8 cellular contexts compared by ENCODE assay signal in the genomic region with DNA sequence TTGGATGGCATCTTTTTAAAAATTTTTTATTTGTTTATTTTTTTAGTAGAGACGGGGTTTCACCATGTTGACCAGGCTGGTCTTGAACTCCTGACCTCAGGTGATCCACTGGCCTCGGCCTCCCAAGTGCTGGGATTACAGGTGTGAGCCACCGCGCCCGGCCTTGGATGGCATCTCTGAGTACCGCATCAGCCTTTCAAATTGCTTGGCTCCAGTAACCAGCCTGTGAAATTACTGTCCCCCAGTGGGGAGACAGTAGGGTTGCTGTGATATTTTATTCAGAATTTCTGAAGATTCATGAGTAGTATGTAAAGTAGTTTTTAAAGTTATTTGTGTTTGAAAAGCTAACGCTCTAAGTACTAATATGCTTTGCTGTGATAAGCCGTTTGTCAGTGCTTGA. TPM values are rescaled to one million over a fixed set of nuclear protein-coding genes. Genes with fewer than 3 reads are reported as not detected.
DNase-seq lines count a peak whose midpoint lies in the region; ATAC-seq and TF ChIP-seq lines count a peak whose summit lies in the region.
"Had no signal": no experiment of that assay in that cellular context is flagged by ENCODE, and none has a peak within 500 bp of the region (broad histone marks: within the 10 kb centered on the region; RNA-seq: fewer than 3 reads in every experiment).

No MANE protein-coding gene starts in this region.

- H3K27ac ChIP-seq in GM23338 (ENCODE audit: low read depth) (0 out of 2 replicates have a peak overlapping the region, but pooled peaks have one; percentile 1), esophagus muscularis mucosa (replicated peaks in 1 of 4) (no peak overlapping the region), skeletal muscle tissue (ENCODE audit: low read depth, low read length) (no peak overlapping the region)

- no peak for ATAC-seq in GM23338

- H3K9me2 ChIP-seq in GM23338 (ENCODE audit: insufficient read depth): no peaks in the 10 kb centered on the region

- no peak for TF ChIP-seq EP300 in esophagus muscularis mucosa (IDR thresholded peaks at IDR 0.05)

- intact Hi-C loops in esophagus muscularis mucosa (cut with DNase I): no loop called here

- H3K27me3 ChIP-seq in GM23338 (ENCODE audit: insufficient read depth) (no peaks in the 10 kb centered on the region), esophagus muscularis mucosa (no peaks in the 10 kb centered on the region), skeletal muscle tissue (ENCODE audit: control insufficient read depth in 3 of 3, insufficient read depth in 3 of 3, low read length in 3 of 3) (no peaks in the 10 kb centered on the region)

- H3K36me3 Mint-ChIP-seq in GM23338 (ENCODE audit: low read depth): peaks cover 11% of the 10 kb centered on the region; the same call in 2 of the 3 replicates

- H3K27me3 Mint-ChIP-seq in GM23338 (ENCODE audit: insufficient read depth, low read depth, poor library complexity): peaks cover 4% of the 10 kb centered on the region

- H3K9me3 ChIP-seq in esophagus muscularis mucosa (no peaks in the 10 kb centered on the region), skeletal muscle tissue (ENCODE audit: control insufficient read depth in 3 of 3, low read length in 3 of 3) (no peaks in the 10 kb centered on the region)

- H3K9me3 Mint-ChIP-seq in GM23338: no peaks in the 10 kb centered on the region; the same call in 1 of the 3 replicates

- no peak for TF ChIP-seq POLR2A in esophagus muscularis mucosa (IDR thresholded peaks at IDR 0.05; ENCODE audit: low read depth)

- DNase-seq in GM23338 (ENCODE audit: low spot score) (no peak), RKO (ENCODE audit: low spot score) (peak; percentile 70), esophagus muscularis mucosa (ENCODE audit: extremely low spot score) (peak; percentile 64), cerebellar cortex (ENCODE audit: low spot score) (no peak), SIG-M5 (lab: John Stamatoyannopoulos, UW) (no peak), SKM-1 (lab: John Stamatoyannopoulos, UW; ENCODE audit: unreplicated experiment) (no peak)
- DNase-seq: midbrain had no signal

- no peak overlapping the region for H3K27ac Mint-ChIP-seq in GM23338

- H3K36me3 ChIP-seq in GM23338 (ENCODE audit: insufficient read depth) (no peaks in the 10 kb centered on the region; the same call in none of the 2 replicates), esophagus muscularis mucosa (peaks cover 4 to 34% (median 28%) of the 10 kb centered on the region in 4 donors), skeletal muscle tissue (ENCODE audit: control insufficient read depth in 3 of 3, insufficient read depth in 3 of 3, low read length in 3 of 3) (peaks cover 0 to 22% (median 22%) of the 10 kb centered on the region in 3 donors)

- peaks cover 7% of the 10 kb centered on the region; the same call in 1 of the 2 replicates for H4K20me1 ChIP-seq in GM23338 (replicated peaks; ENCODE audit: insufficient read depth)

- 0 out of 3 replicates have a peak, but pooled peaks cover 6% of the 10 kb centered on the region for H3K4me1 Mint-ChIP-seq in GM23338

- H3K4me3 ChIP-seq in GM23338 (peak overlapping the region; percentile 85; the same call in 1 of the 2 replicates), esophagus muscularis mucosa (peak overlapping the region; percentile 89 to 93 (median 91)), skeletal muscle tissue (ENCODE audit: low read length in 3 of 3) (peak overlapping the region; percentile 62 to 92 (median 83))

- TF ChIP-seq CTCF in GM23338 (conservative IDR thresholded peaks at IDR 0.05; ENCODE audit: low read depth in 2 of 2): no peak
- no peak for TF ChIP-seq CTCF in esophagus muscularis mucosa (IDR thresholded peaks at IDR 0.05)

- peak overlapping the region; percentile 97 for H3K4me2 ChIP-seq in GM23338

- 68% methylated on average over 8 of the region's 8 CpGs for WGBS in esophagus muscularis mucosa

- peak overlapping the region; percentile 79 for H3K4me3 Mint-ChIP-seq in GM23338

- H3K79me2 ChIP-seq in GM23338 (replicated peaks; ENCODE audit: insufficient read depth): peaks cover 20% of the 10 kb centered on the region

- peak overlapping the region; percentile 68 to 89 (median 82) for H3K9ac ChIP-seq in skeletal muscle tissue (ENCODE audit: low read depth in 1 of 3, low read length in 3 of 3)

- H3K4me1 ChIP-seq in GM23338 (ENCODE audit: insufficient read depth) (peaks cover 8% of the 10 kb centered on the region; the same call in 1 of the 2 replicates), esophagus muscularis mucosa (peaks cover 18 to 39% (median 26%) of the 10 kb centered on the region in 4 donors), skeletal muscle tissue (ENCODE audit: control insufficient read depth in 3 of 3, insufficient read depth in 3 of 3, low read length in 3 of 3) (peaks cover 11 to 13% (median 11%) of the 10 kb centered on the region in 3 donors)

- H3F3A ChIP-seq in GM23338 (replicated peaks; ENCODE audit: low read depth): no peaks in the 10 kb centered on the region

- no peak overlapping the region for H2AFZ ChIP-seq in GM23338

TF ChIP-seq in GM23338, 12 proteins besides CTCF, POLR2A, EP300 and RAD21 (continues in another document):
- TF ChIP-seq JUNB (IDR thresholded peaks at IDR 0.05; ENCODE audit: unreplicated experiment): no peak
- TF ChIP-seq, protein P1, sequence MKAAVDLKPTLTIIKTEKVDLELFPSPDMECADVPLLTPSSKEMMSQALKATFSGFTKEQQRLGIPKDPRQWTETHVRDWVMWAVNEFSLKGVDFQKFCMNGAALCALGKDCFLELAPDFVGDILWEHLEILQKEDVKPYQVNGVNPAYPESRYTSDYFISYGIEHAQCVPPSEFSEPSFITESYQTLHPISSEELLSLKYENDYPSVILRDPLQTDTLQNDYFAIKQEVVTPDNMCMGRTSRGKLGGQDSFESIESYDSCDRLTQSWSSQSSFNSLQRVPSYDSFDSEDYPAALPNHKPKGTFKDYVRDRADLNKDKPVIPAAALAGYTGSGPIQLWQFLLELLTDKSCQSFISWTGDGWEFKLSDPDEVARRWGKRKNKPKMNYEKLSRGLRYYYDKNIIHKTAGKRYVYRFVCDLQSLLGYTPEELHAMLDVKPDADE (IDR thresholded peaks at IDR 0.05): no peak
- TF ChIP-seq NANOG (IDR thresholded peaks at IDR 0.05; ENCODE audit: borderline replicate concordance): no peak
- no peak for TF ChIP-seq ZNF114 (CRISPR knock-in tag; IDR thresholded peaks at IDR 0.05)
- no peak for TF ChIP-seq EZH2 (IDR thresholded peaks at IDR 0.05; ENCODE audit: low read depth, unreplicated experiment)
- TF ChIP-seq STAT1 (IDR thresholded peaks at IDR 0.05; ENCODE audit: unreplicated experiment): no peak
- no peak for TF ChIP-seq ZNF331 (CRISPR knock-in tag; IDR thresholded peaks at IDR 0.05; ENCODE audit: low read depth)
- no peak for TF ChIP-seq POLR2AphosphoS5 (IDR thresholded peaks at IDR 0.05; ENCODE audit: low read depth)
- TF ChIP-seq CREB1 (CRISPR knock-in tag; IDR thresholded peaks at IDR 0.05; ENCODE audit: low read depth): no peak
- TF ChIP-seq, protein P2, sequence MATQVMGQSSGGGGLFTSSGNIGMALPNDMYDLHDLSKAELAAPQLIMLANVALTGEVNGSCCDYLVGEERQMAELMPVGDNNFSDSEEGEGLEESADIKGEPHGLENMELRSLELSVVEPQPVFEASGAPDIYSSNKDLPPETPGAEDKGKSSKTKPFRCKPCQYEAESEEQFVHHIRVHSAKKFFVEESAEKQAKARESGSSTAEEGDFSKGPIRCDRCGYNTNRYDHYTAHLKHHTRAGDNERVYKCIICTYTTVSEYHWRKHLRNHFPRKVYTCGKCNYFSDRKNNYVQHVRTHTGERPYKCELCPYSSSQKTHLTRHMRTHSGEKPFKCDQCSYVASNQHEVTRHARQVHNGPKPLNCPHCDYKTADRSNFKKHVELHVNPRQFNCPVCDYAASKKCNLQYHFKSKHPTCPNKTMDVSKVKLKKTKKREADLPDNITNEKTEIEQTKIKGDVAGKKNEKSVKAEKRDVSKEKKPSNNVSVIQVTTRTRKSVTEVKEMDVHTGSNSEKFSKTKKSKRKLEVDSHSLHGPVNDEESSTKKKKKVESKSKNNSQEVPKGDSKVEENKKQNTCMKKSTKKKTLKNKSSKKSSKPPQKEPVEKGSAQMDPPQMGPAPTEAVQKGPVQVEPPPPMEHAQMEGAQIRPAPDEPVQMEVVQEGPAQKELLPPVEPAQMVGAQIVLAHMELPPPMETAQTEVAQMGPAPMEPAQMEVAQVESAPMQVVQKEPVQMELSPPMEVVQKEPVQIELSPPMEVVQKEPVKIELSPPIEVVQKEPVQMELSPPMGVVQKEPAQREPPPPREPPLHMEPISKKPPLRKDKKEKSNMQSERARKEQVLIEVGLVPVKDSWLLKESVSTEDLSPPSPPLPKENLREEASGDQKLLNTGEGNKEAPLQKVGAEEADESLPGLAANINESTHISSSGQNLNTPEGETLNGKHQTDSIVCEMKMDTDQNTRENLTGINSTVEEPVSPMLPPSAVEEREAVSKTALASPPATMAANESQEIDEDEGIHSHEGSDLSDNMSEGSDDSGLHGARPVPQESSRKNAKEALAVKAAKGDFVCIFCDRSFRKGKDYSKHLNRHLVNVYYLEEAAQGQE (IDR thresholded peaks at IDR 0.05; ENCODE audit: unreplicated experiment): no peak

RNA-seq across cellular contexts. Expression of gene NUB1, which starts 1.2 kb away (rescaled TPM):
- 31.8 and 32.4 TPM in 2 replicates for total RNA-seq in GM23338 (2014; rRNA removed; shearing (Covaris generic))
- 40.7 and 42.3 TPM in 2 replicates for polyA plus RNA-seq in GM23338 (2016; fragmentation: Nextera tagmentation; extraction: Ambion mirVana)
- total RNA-seq in esophagus muscularis mucosa: 10 to 100 TPM; 45.9 to 59.1 (median 53.0) TPM
- 20.9 TPM for total RNA-seq in skeletal muscle tissue

Comparison
In these comparisons a context has a peak if more than half of its experiments do, and no peak if none do; other contexts are left out.
1. DNase-seq: peak in RKO (single experiment) and esophagus muscularis mucosa (single experiment); none in GM23338 (single experiment), cerebellar cortex (single experiment), SIG-M5 (single experiment) and SKM-1 (single experiment).
2. Peak in every context shown above with its lines, with median percentiles within 50 percentile points of each other: H3K4me3 ChIP-seq.